ENCODE assay signal across 27 cellular contexts in genomic region chr3:25449857-25450256, GRCh38. TPM values are rescaled to one million over a fixed set of nuclear protein-coding genes. Genes with fewer than 3 reads are reported as not detected.
DNase-seq lines count a peak whose midpoint lies in the region; ATAC-seq and TF ChIP-seq lines count a peak whose summit lies in the region.
"Had no signal": no experiment of that assay in that cellular context is flagged by ENCODE, and none has a peak within 500 bp of the region (broad histone marks: within the 10 kb centered on the region; RNA-seq: fewer than 3 reads in every experiment).

No MANE protein-coding gene starts in this region.

- TF ChIP-seq CTCF in right atrium auricular region (IDR thresholded peaks at IDR 0.05) (no peak), lower lobe of right lung (IDR thresholded peaks at IDR 0.05) (no peak), gastrocnemius medialis (IDR thresholded peaks at IDR 0.05 in 4 of 5, conservative IDR thresholded peaks at IDR 0.05 in 1 of 5) (no peak)

- in situ Hi-C loops in gastrocnemius medialis (cut with MboI; ENCODE audit: low sequenced_read_pairs in 4 of 4), result loop anchor here in 3 of 4 donors (25.0 kb wide), 1 partner anchor 337 kb away; the partner anchor contains the start of genes NGLY1 (in 3 of the 3) and OXSM (in 3 of the 3)

- no peaks in the 10 kb centered on the region for H3K36me3 ChIP-seq in right atrium auricular region
- no peaks in the 10 kb centered on the region for H3K36me3 ChIP-seq in lower lobe of right lung
- no peaks in the 10 kb centered on the region for H3K36me3 ChIP-seq in gastrocnemius medialis
- H3K36me3 ChIP-seq: neutrophil had no signal

- H3K27ac ChIP-seq in right atrium auricular region (peak overlapping the region; percentile 65 to 75), lower lobe of right lung (peak overlapping the region; percentile 13), gastrocnemius medialis (peak overlapping the region; percentile 43 to 75 (median 69))
- H3K27ac ChIP-seq: neutrophil, PC-9 had no signal

- H3K4me3 ChIP-seq in right atrium auricular region (no peak overlapping the region), lower lobe of right lung (no peak overlapping the region), gastrocnemius medialis (no peak overlapping the region)
- H3K4me3 ChIP-seq: body of pancreas, PC-9 had no signal

- no peak for TF ChIP-seq POLR2A in gastrocnemius medialis (IDR thresholded peaks at IDR 0.05)

- H3K9me3 ChIP-seq in right atrium auricular region (no peaks in the 10 kb centered on the region), lower lobe of right lung (no peaks in the 10 kb centered on the region), gastrocnemius medialis (no peaks in the 10 kb centered on the region)
- H3K9me3 ChIP-seq: body of pancreas, neutrophil had no signal

- no peak for ATAC-seq in lower lobe of right lung
- ATAC-seq in gastrocnemius medialis, result no peak
- no peak for ATAC-seq in GM18861 (IDR thresholded peaks at IDR 0.05; ENCODE audit: unreplicated experiment)
- ATAC-seq: stimulated activated memory B cell treated with anti-CD40 and anti-IgM and Interleukin-4, amounts not matched to agents 10 μg/mL and 1 μg/mL and 100 μg/mL, for 72 hours had no signal

- no peak for DNase-seq in right atrium auricular region (ENCODE audit: low spot score)
- no peak for DNase-seq in cardiac septum (ENCODE audit: low spot score)
- no peak for DNase-seq in lower lobe of right lung
- no peak for DNase-seq in gastrocnemius medialis
- no peak for DNase-seq in NOMO-1 treated with DMSO at 0.1 percent for 48 hours (lab: John Stamatoyannopoulos, UW; ENCODE audit: unreplicated experiment)
- no peak for DNase-seq in activated naive CD4-positive, alpha-beta T cell (lab: John Stamatoyannopoulos, UW)
- no peak for DNase-seq in COLO829 (ENCODE audit: low spot score)
- DNase-seq: activated CD4-positive, alpha-beta memory T cell treated with anti-CD3 and anti-CD28 coated beads, Interleukin-2, amount 10 ng/mL, durations not matched to agents 7 days and 5 days; activated CD4-positive, alpha-beta T cell treated with anti-CD3 and anti-CD28 coated beads for 1 hour; activated CD8-positive, alpha-beta memory T cell treated with anti-CD3 and anti-CD28 coated beads, Interleukin-2, amount 50 U/mL, for 4 hours; activated naive CD4-positive, alpha-beta T cell treated with anti-CD3 and anti-CD28 coated beads, Interleukin-2, amount 10 ng/mL, durations not matched to agents 7 days and 5 days; AML-193; body of pancreas; CD4-positive, CD25-positive, alpha-beta regulatory T cell; DND-41; hypothalamus; left colon; mesenchymal stem cell; NCI-H1694; NCI-H524; NK-92 treated with Interleukin-12 subunit alpha and Interleukin-12 subunit beta, amount 100 ng/mL, for 24 hours; PC-9; SHP77; T-helper 2 cell had no signal

- H3K4me1 ChIP-seq in right atrium auricular region, result peaks cover 0 to 72% of the 10 kb centered on the region in 2 donors
- H3K4me1 ChIP-seq in lower lobe of right lung, result peaks cover 35% of the 10 kb centered on the region
- peaks cover 33 to 42% of the 10 kb centered on the region in 2 donors for H3K4me1 ChIP-seq in gastrocnemius medialis

- H3K27me3 ChIP-seq in right atrium auricular region (no peaks in the 10 kb centered on the region), lower lobe of right lung (ENCODE audit: low read depth) (no peaks in the 10 kb centered on the region), gastrocnemius medialis (no peaks in the 10 kb centered on the region)
- H3K27me3 ChIP-seq: body of pancreas, neutrophil had no signal

- intact Hi-C loops in cardiac septum (cut with DNase I), result loop anchor here (10.0 kb wide), 1 partner anchor 335 kb away; the partner anchor contains the start of gene NGLY1
- intact Hi-C loops in lower lobe of right lung (cut with DNase I), result no loop called here
- intact Hi-C loops in gastrocnemius medialis (cut with DNase I; ENCODE audit: low total_unique reads), result loop anchor here (5.0 kb wide), 1 partner anchor 62 kb away; no protein-coding TSS in a partner anchor

RNA-seq across cellular contexts. Expression of gene RARB, which starts 21.8 kb away (rescaled TPM):
- 10 to 100 TPM; 15.2 to 22.8 TPM for total RNA-seq in right atrium auricular region
- total RNA-seq in cardiac septum, result 20.3 TPM
- 5.6 TPM for total RNA-seq in lower lobe of right lung
- 1 to 10 TPM; 1.2 to 3.0 (median 1.9) TPM for total RNA-seq in gastrocnemius medialis
- total RNA-seq: activated CD4-positive, alpha-beta memory T cell treated with anti-CD3 and anti-CD28 coated beads, Interleukin-2, amount 10 ng/mL, durations not matched to agents 7 days and 5 days; CD4-positive, CD25-positive, alpha-beta regulatory T cell had no signal

Comparison
In these comparisons a context has a peak if more than half of its experiments do, and no peak if none do; other contexts are left out.
1. H3K27ac ChIP-seq: peak in every context shown above with its lines; median percentile 70 in right atrium auricular region; 69 in gastrocnemius medialis; 13 in lower lobe of right lung.